11 cellular contexts compared by ENCODE assay signal in the genomic region with DNA sequence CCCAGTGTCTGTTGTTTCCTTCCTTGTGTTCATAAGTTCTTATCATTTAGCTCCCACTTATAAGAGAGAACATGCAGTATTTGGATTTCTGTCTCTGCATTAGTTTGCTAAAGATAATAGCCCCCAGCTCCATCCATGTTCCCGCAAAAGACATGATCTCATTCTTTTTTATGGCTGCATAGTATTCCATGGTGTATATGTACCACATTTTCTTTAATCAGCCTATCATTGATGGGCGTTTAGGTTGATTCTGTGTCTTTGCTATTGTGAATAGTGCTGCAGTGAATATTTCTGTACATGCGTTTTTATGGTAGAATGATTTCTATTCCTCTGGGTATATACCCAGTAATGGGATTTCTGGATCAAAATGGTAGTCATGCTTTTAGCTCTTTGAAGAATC. TPM values are rescaled to one million over a fixed set of nuclear protein-coding genes. Genes with fewer than 3 reads are reported as not detected.
DNase-seq lines count a peak whose midpoint lies in the region; ATAC-seq, FAIRE-seq and TF ChIP-seq lines count a peak whose summit lies in the region.
"Not testable (repeated sequence)": the region's sequence is repeated elsewhere in the genome, so short reads cannot be mapped to it uniquely, and the experiment has no call there.
"Had no signal": no experiment of that assay in that cellular context is flagged by ENCODE, and none has a peak within 500 bp of the region (broad histone marks: within the 10 kb centered on the region; RNA-seq: fewer than 3 reads in every experiment).

No MANE protein-coding gene starts in this region.

- H3K27ac ChIP-seq in CD8-positive, alpha-beta T cell (ENCODE audit: low read depth, low read length); HEK293 (ENCODE audit: extremely low read depth, low read depth, low read length); K562 (ENCODE audit: extremely low read depth, low read depth, low read length): not testable (repeated sequence)

- intact Hi-C loops in CD8-positive, alpha-beta T cell (cut with DNase I, micrococcal nuclease); activated B cell treated with CpG ODN at 0.5 μM for 24 hours (cut with micrococcal nuclease); K562 (cut with micrococcal nuclease); natural killer cell (cut with micrococcal nuclease): not testable (repeated sequence)

- H3K79me2 ChIP-seq in K562 (ENCODE audit: control insufficient read depth, insufficient read depth, low read length) = not testable (repeated sequence)

- TF ChIP-seq CTCF in CD8-positive, alpha-beta T cell (IDR thresholded peaks at IDR 0.05); HEK293 (tag by site-specific recombination; IDR thresholded peaks at IDR 0.05); activated B cell treated with CpG ODN at 0.5 μM for 24 hours (IDR thresholded peaks at IDR 0.05); K562 (IDR thresholded peaks at IDR 0.05 in 2 of 3, conservative IDR thresholded peaks at IDR 0.05 in 1 of 3; ENCODE audit: insufficient read depth in 2 of 3, low read depth in 1 of 3, low read length in 3 of 3); natural killer cell (IDR thresholded peaks at IDR 0.05): not testable (repeated sequence)

- BruUV-seq in K562 (replicated peaks; lab: Mats Ljungman, UMichigan) = not testable (repeated sequence)

- TF ChIP-seq POLR2A in K562 (conservative IDR thresholded peaks at IDR 0.05) = not testable (repeated sequence)

- H3K9me3 ChIP-seq in CD8-positive, alpha-beta T cell (ENCODE audit: low read length); HEK293 (ENCODE audit: control insufficient read depth, insufficient read depth, low read depth, low read length); K562 (replicated peaks; ENCODE audit: control insufficient read depth, insufficient read depth, low read depth, low read length): not testable (repeated sequence)

- peaks cover 93% of the 10 kb centered on the region for H3K36me3 Mint-ChIP-seq in CD8-positive, alpha-beta T cell
- H3K36me3 Mint-ChIP-seq in activated B cell treated with CpG ODN at 0.5 μM for 24 hours (ENCODE audit: low read depth) (peaks cover 75% of the 10 kb centered on the region), natural killer cell (peaks cover 17% of the 10 kb centered on the region)
- peaks cover 65 to 80% of the 10 kb centered on the region in 2 donors for H3K36me3 Mint-ChIP-seq in stimulated activated naive B cell treated with anti-CD40 and anti-IgM and Interleukin-4, amounts not matched to agents 10 μg/mL and 1 μg/mL and 100 μg/mL, for 72 hours

- DNase-seq in CD8-positive, alpha-beta T cell; activated B cell treated with CpG ODN at 0.5 μM for 24 hours; K562 (ENCODE audit: extremely low read depth in 1 of 4, low spot score in 3 of 4); natural killer cell; stimulated activated naive B cell treated with anti-CD40 and anti-IgM and Interleukin-4, amounts not matched to agents 10 μg/mL and 1 μg/mL and 100 μg/mL, for 72 hours: not testable (repeated sequence)

- FAIRE-seq in K562 (lab: Jason Lieb, UNC) = not testable (repeated sequence)

- not testable (repeated sequence) for H2AFZ ChIP-seq in K562 (ENCODE audit: low read depth, low read length)

- POLR2A ChIA-PET in CD8-positive, alpha-beta T cell (lab: Charles Lee); HEK293 (lab: Yijun Ruan, JAX); activated B cell treated with CpG ODN at 0.5 μM for 24 hours (lab: Charles Lee); K562 (lab: Yijun Ruan, JAX): not testable (repeated sequence)

- not testable (repeated sequence) for H3K4me1 ChIP-seq in CD8-positive, alpha-beta T cell (ENCODE audit: insufficient read depth, low read length); HEK293 (ENCODE audit: control insufficient read depth, insufficient read depth, low read length); K562 (replicated peaks in 1 of 2; ENCODE audit: control insufficient read depth in 2 of 2, insufficient read depth in 2 of 2, low read length in 2 of 2)

- not testable (repeated sequence) for H3K27me3 Mint-ChIP-seq in CD8-positive, alpha-beta T cell (ENCODE audit: low read depth); activated B cell treated with CpG ODN at 0.5 μM for 24 hours; natural killer cell (ENCODE audit: low read depth in 2 of 2); stimulated activated naive B cell treated with anti-CD40 and anti-IgM and Interleukin-4, amounts not matched to agents 10 μg/mL and 1 μg/mL and 100 μg/mL, for 72 hours

- H4K20me1 ChIP-seq in K562 (replicated peaks; ENCODE audit: control insufficient read depth, insufficient read depth, low read length) = not testable (repeated sequence)

- not testable (repeated sequence) for H3K27me3 ChIP-seq in CD8-positive, alpha-beta T cell (ENCODE audit: insufficient read depth, low read length); K562 (ENCODE audit: control insufficient read depth in 2 of 2, insufficient read depth in 2 of 2, low read length in 2 of 2)

- not testable (repeated sequence) for H3K4me2 ChIP-seq in K562 (ENCODE audit: insufficient read depth, low read length)

- not testable (repeated sequence) for H3K9me1 ChIP-seq in K562 (ENCODE audit: control insufficient read depth, insufficient read depth, low read length)

- in situ Hi-C loops in K562 (cut with MboI) = not testable (repeated sequence)

- H3K4me1 Mint-ChIP-seq in CD8-positive, alpha-beta T cell (ENCODE audit: low read depth) = peaks cover 72% of the 10 kb centered on the region
- H3K4me1 Mint-ChIP-seq in activated B cell treated with CpG ODN at 0.5 μM for 24 hours (peaks cover 83% of the 10 kb centered on the region), natural killer cell (peaks cover 86 to 88% of the 10 kb centered on the region in 2 donors)
- peaks cover 57 to 86% of the 10 kb centered on the region in 2 donors for H3K4me1 Mint-ChIP-seq in stimulated activated naive B cell treated with anti-CD40 and anti-IgM and Interleukin-4, amounts not matched to agents 10 μg/mL and 1 μg/mL and 100 μg/mL, for 72 hours

- not testable (repeated sequence) for TF ChIP-seq EP300 in K562 (IDR thresholded peaks at IDR 0.05; ENCODE audit: low read length)

- not testable (repeated sequence) for H3K9me3 Mint-ChIP-seq in CD8-positive, alpha-beta T cell; activated B cell treated with CpG ODN at 0.5 μM for 24 hours; natural killer cell
- peaks cover 13 to 16% of the 10 kb centered on the region in 2 donors for H3K9me3 Mint-ChIP-seq in stimulated activated naive B cell treated with anti-CD40 and anti-IgM and Interleukin-4, amounts not matched to agents 10 μg/mL and 1 μg/mL and 100 μg/mL, for 72 hours

- not testable (repeated sequence) for H3K36me3 ChIP-seq in CD8-positive, alpha-beta T cell (ENCODE audit: insufficient read depth, low read length); HEK293 (ENCODE audit: control insufficient read depth in 2 of 2, insufficient read depth in 1 of 2, low read length in 2 of 2); K562 (ENCODE audit: control insufficient read depth, insufficient read depth, low read length)

- H3K4me3 ChIP-seq in CD8-positive, alpha-beta T cell (ENCODE audit: low read depth, low read length); HEK293 (ENCODE audit: low read depth, low read length); K562: not testable (repeated sequence)

- WGBS in K562 (ENCODE audit: insufficient coverage, low coverage, missing lambda C conversion rate) = 48% methylated on average over 3 of the region's 3 CpGs

- CTCF ChIA-PET in CD8-positive, alpha-beta T cell (lab: Charles Lee); activated B cell treated with CpG ODN at 0.5 μM for 24 hours (lab: Charles Lee); K562 (lab: Yijun Ruan, JAX; ENCODE audit: low intra/inter-chr PET ratio): not testable (repeated sequence)
- CTCF ChIA-PET in HEK293 (lab: Yijun Ruan, JAX) = interaction anchor here (0.8 kb wide), 1 partner anchor 11 kb away, joined by 4 read pairs; no protein-coding TSS in a partner anchor

- H3K9ac ChIP-seq in K562 (ENCODE audit: insufficient read depth in 1 of 2, low read depth in 2 of 2, low read length in 2 of 2) = not testable (repeated sequence)

- not testable (repeated sequence) for H3K4me3 Mint-ChIP-seq in CD8-positive, alpha-beta T cell; activated B cell treated with CpG ODN at 0.5 μM for 24 hours; natural killer cell; stimulated activated naive B cell treated with anti-CD40 and anti-IgM and Interleukin-4, amounts not matched to agents 10 μg/mL and 1 μg/mL and 100 μg/mL, for 72 hours

- not testable (repeated sequence) for ATAC-seq in CD8-positive, alpha-beta T cell; SK-N-SH treated with all-trans-retinoic acid at 6 μM for 48 hours; activated B cell treated with CpG ODN at 0.5 μM for 24 hours (ENCODE audit: low read depth); K562; natural killer cell; stimulated activated naive B cell treated with anti-CD40 and anti-IgM and Interleukin-4, amounts not matched to agents 10 μg/mL and 1 μg/mL and 100 μg/mL, for 72 hours (replicated peaks)

- peak overlapping the region; percentile 10 for H3K27ac Mint-ChIP-seq in CD8-positive, alpha-beta T cell
- H3K27ac Mint-ChIP-seq in activated B cell treated with CpG ODN at 0.5 μM for 24 hours = peak overlapping the region; percentile 19
- peak overlapping the region; percentile 74 to 83 for H3K27ac Mint-ChIP-seq in natural killer cell
- peak overlapping the region; percentile 47 for H3K27ac Mint-ChIP-seq in stimulated activated naive B cell treated with anti-CD40 and anti-IgM and Interleukin-4, amounts not matched to agents 10 μg/mL and 1 μg/mL and 100 μg/mL, for 72 hours

- not testable (repeated sequence) for TF ChIP-seq RAD21 in K562 (CRISPR knock-in tag; conservative IDR thresholded peaks at IDR 0.05 in 1 of 2, IDR thresholded peaks at IDR 0.05 in 1 of 2)

RNA-seq across cellular contexts. Expression of a gene that starts 32.5 kb away (rescaled TPM):
- total RNA-seq in CD8-positive, alpha-beta T cell = 10 to 100 TPM; 30.8 to 32.5 TPM
- 62.0 and 63.6 TPM in 2 replicates for total RNA-seq in activated B cell treated with CpG ODN at 0.5 μM for 24 hours
- 56.0 and 57.2 TPM in 2 replicates for total RNA-seq in K562 (2011; cell fraction: chromatin; rRNA removed; ENCODE audit: low replicate concordance)
- 34.2 and 36.7 TPM in 2 replicates for total RNA-seq in K562 (2011; cell fraction: nucleolus; rRNA removed)
- total RNA-seq in K562 (2011; cell fraction: nucleoplasm; rRNA removed) = 33.4 and 37.5 TPM in 2 replicates
- 31.4 and 31.6 TPM in 2 replicates for total RNA-seq in K562 (2014; rRNA removed)
- total RNA-seq in K562 (2014; rRNA removed; fragmentation: Illumina TruSeq; extraction: Trizol) = 30.6 and 37.7 TPM in 2 replicates
- total RNA-seq in K562 (2015; rRNA removed; fragmentation: Illumina TruSeq; extraction: Trizol) = 37.7 and 42.5 TPM in 2 replicates
- 33.7 and 35.4 TPM in 2 replicates for total RNA-seq in K562 (2021)
- polyA plus RNA-seq in K562 (2011; rRNA removed) = 22.8 and 24.6 TPM in 2 replicates
- polyA plus RNA-seq in K562 (2011; cell fraction: cytosol; rRNA removed) = 13.7 and 24.1 TPM in 2 replicates
- 14.5 and 21.4 TPM in 2 replicates for polyA plus RNA-seq in K562 (2011; cell fraction: nucleus; rRNA removed)
- polyA plus RNA-seq in K562 (2012) = 19.0 and 36.2 TPM in 2 replicates
- polyA plus RNA-seq in K562 (2014; fragmentation: Illumina TruSeq; extraction: Trizol) = 29.0 and 32.3 TPM in 2 replicates
- polyA plus RNA-seq in K562 (2014; fragmentation: Nextera tagmentation; extraction: Ambion mirVana) = 1 to 10 TPM; 5.3 to 6.2 TPM
- polyA plus RNA-seq in K562 (2014; rRNA removed) = 10.7 and 12.9 TPM in 2 replicates
- 85.5 and 93.3 TPM in 2 replicates for polyA minus RNA-seq in K562 (2011; rRNA and poly(A)+ RNA removed)
- 52.8 and 61.1 TPM in 2 replicates for polyA minus RNA-seq in K562 (2011; cell fraction: cytosol; rRNA and poly(A)+ RNA removed)
- polyA minus RNA-seq in K562 (2011; cell fraction: nucleus; rRNA and poly(A)+ RNA removed) = 68.7 and 79.4 TPM in 2 replicates
- 10 to 100 TPM; 64.9 to 83.3 (median 78.2) TPM for total RNA-seq in natural killer cell
- total RNA-seq: Caco-2, Calu3 had no signal
- polyA plus RNA-seq: A549, BJ had no signal

Comparison
In these comparisons a context has a peak if more than half of its experiments do, and no peak if none do; other contexts are left out.
1. H3K27ac Mint-ChIP-seq: peak in every context shown above with its lines; median percentile 78 in natural killer cell; 47 in stimulated activated naive B cell treated with anti-CD40 and anti-IgM and Interleukin-4, amounts not matched to agents 10 μg/mL and 1 μg/mL and 100 μg/mL, for 72 hours; 19 in activated B cell treated with CpG ODN at 0.5 μM for 24 hours; 10 in CD8-positive, alpha-beta T cell.